Comparison of ENCODE assay signal across 16 cellular contexts in genomic region chr17:56440391-56440790, GRCh38.
DNase-seq lines count a peak whose midpoint lies in the region; ATAC-seq, FAIRE-seq and TF ChIP-seq lines count a peak whose summit lies in the region.
"Had no signal": no experiment of that assay in that cellular context is flagged by ENCODE, and none has a peak within 500 bp of the region (broad histone marks: within the 10 kb centered on the region; RNA-seq: fewer than 3 reads in every experiment).

No MANE protein-coding gene starts in this region.

- no peak for FAIRE-seq in urothelium cell line (lab: Jason Lieb, UNC)

- no peak for ATAC-seq in lower lobe of right lung
- ATAC-seq: left cardiac atrium had no signal

- intact Hi-C loops in ascending aorta (cut with DNase I): no loop called here
- intact Hi-C loops in lower lobe of right lung (cut with DNase I): no loop called here

- H3K36me3 ChIP-seq in endodermal cell (ENCODE audit: control insufficient read depth, insufficient read depth, low read length) (no peaks in the 10 kb centered on the region), ascending aorta (no peaks in the 10 kb centered on the region), lower lobe of right lung (no peaks in the 10 kb centered on the region)
- H3K36me3 ChIP-seq: colonic mucosa, transverse colon had no signal

- peaks cover 4% of the 10 kb centered on the region; the same call in 1 of the 2 replicates for H3K36me3 Mint-ChIP-seq in HFFc6 (ENCODE audit: low read depth)
- H3K36me3 Mint-ChIP-seq in endodermal cell (ENCODE audit: low read depth): no peaks in the 10 kb centered on the region

- peak overlapping the region; percentile 84 for H3K4me3 Mint-ChIP-seq in HFFc6
- H3K4me3 Mint-ChIP-seq in endodermal cell: no peak overlapping the region
- H3K4me3 Mint-ChIP-seq: CD4-positive, alpha-beta T cell had no signal

- H3K27me3 Mint-ChIP-seq in HFFc6 (ENCODE audit: insufficient read depth) (no peaks in the 10 kb centered on the region), endodermal cell (ENCODE audit: insufficient read depth) (no peaks in the 10 kb centered on the region)

- TF ChIP-seq CTCF in HFFc6 (IDR thresholded peaks at IDR 0.05) (no peak), endodermal cell (conservative IDR thresholded peaks at IDR 0.05) (no peak), ascending aorta (IDR thresholded peaks at IDR 0.05) (no peak), lower lobe of right lung (IDR thresholded peaks at IDR 0.05) (no peak)

- peaks cover 67% of the 10 kb centered on the region for H3K4me1 Mint-ChIP-seq in HFFc6 (ENCODE audit: low read depth)
- peaks cover 15% of the 10 kb centered on the region for H3K4me1 Mint-ChIP-seq in endodermal cell

- H3K4me3 ChIP-seq in endodermal cell (ENCODE audit: low read length) (no peak overlapping the region), ascending aorta (no peak overlapping the region), lower lobe of right lung (no peak overlapping the region)
- H3K4me3 ChIP-seq: colonic mucosa, skin epidermis, transverse colon had no signal

- no peak overlapping the region for H3K9ac ChIP-seq in endodermal cell (ENCODE audit: extremely low read depth, low read length, poor library complexity, severe bottlenecking)

- H3K4me1 ChIP-seq in endodermal cell (ENCODE audit: control insufficient read depth, insufficient read depth, low read length): peaks cover 19% of the 10 kb centered on the region
- no peaks in the 10 kb centered on the region for H3K4me1 ChIP-seq in ascending aorta
- no peaks in the 10 kb centered on the region for H3K4me1 ChIP-seq in lower lobe of right lung
- H3K4me1 ChIP-seq: colonic mucosa, transverse colon had no signal

- H3K27me3 ChIP-seq in endodermal cell (ENCODE audit: control insufficient read depth, insufficient read depth, low read length, poor library complexity, severe bottlenecking): no peaks in the 10 kb centered on the region
- H3K27me3 ChIP-seq in ascending aorta: no peaks in the 10 kb centered on the region
- no peaks in the 10 kb centered on the region for H3K27me3 ChIP-seq in lower lobe of right lung (ENCODE audit: low read depth)
- H3K27me3 ChIP-seq: colonic mucosa, transverse colon had no signal

- H3K27ac Mint-ChIP-seq in HFFc6 (peak overlapping the region; percentile 91), endodermal cell (no peak overlapping the region)
- H3K27ac Mint-ChIP-seq: CD4-positive, alpha-beta T cell had no signal

- no peaks in the 10 kb centered on the region for H3K9me3 Mint-ChIP-seq in HFFc6
- H3K9me3 Mint-ChIP-seq in endodermal cell: no peaks in the 10 kb centered on the region
- H3K9me3 Mint-ChIP-seq: CD4-positive, alpha-beta T cell had no signal

- H3K9me3 ChIP-seq in endodermal cell (ENCODE audit: control insufficient read depth, low read length): no peaks in the 10 kb centered on the region
- no peaks in the 10 kb centered on the region for H3K9me3 ChIP-seq in ascending aorta
- no peaks in the 10 kb centered on the region for H3K9me3 ChIP-seq in lower lobe of right lung
- H3K9me3 ChIP-seq: colonic mucosa, transverse colon had no signal

- WGBS in endodermal cell (ENCODE audit: insufficient coverage in 1 of 2, insufficient read length in 1 of 2), 2 experiments: 83 to 85% methylated on average over 2 of the region's 2 CpGs

- DNase-seq in HFFc6 (peak; percentile 56), astrocyte of the hippocampus (ENCODE audit: low read depth, low spot score) (peak; percentile 39), iris pigment epithelial cell (ENCODE audit: low read depth) (peak; percentile 61), urothelium cell line (ENCODE audit: low spot score) (peak; percentile 25), endodermal cell (no peak), ascending aorta (ENCODE audit: low spot score in 2 of 2) (no peak), lower lobe of right lung (no peak)
- DNase-seq: CD4-positive, alpha-beta T cell; colonic mucosa; DND-41; hippocampal formation; left cardiac atrium; NCI-H1694 treated with DMSO at 0.1 percent for 48 hours; T-helper 2 cell; transverse colon had no signal

- no peak overlapping the region for H3K27ac ChIP-seq in endodermal cell (ENCODE audit: low read depth, low read length)
- H3K27ac ChIP-seq in ascending aorta: no peak overlapping the region
- H3K27ac ChIP-seq in lower lobe of right lung: no peak overlapping the region
- H3K27ac ChIP-seq: colonic mucosa, skin epidermis, transverse colon had no signal

Comparison
In these comparisons a context has a peak if more than half of its experiments do, and no peak if none do; other contexts are left out.
1. DNase-seq: peak in HFFc6 (single experiment), astrocyte of the hippocampus (single experiment), iris pigment epithelial cell (single experiment) and urothelium cell line (single experiment); none in endodermal cell (single experiment), ascending aorta (0 of 2) and lower lobe of right lung (single experiment).